In genomic region chr10:133261726-133262325, GRCh38 we compare ENCODE assay signal across 8 cellular contexts. TPM values are rescaled to one million over a fixed set of nuclear protein-coding genes. Genes with fewer than 3 reads are reported as not detected.
DNase-seq lines count a peak whose midpoint lies in the region; ATAC-seq, FAIRE-seq and TF ChIP-seq lines count a peak whose summit lies in the region.

No MANE protein-coding gene starts in this region.

- no peak for TF ChIP-seq CTCF in A549 (IDR thresholded peaks at IDR 0.05)
- no peak for TF ChIP-seq CTCF in right lobe of liver (IDR thresholded peaks at IDR 0.05)

- peak; percentile 21 to 37; a peak in 5 of 6 replicates for ATAC-seq in A549
- ATAC-seq in GM18517 (IDR thresholded peaks at IDR 0.05; ENCODE audit: unreplicated experiment), result peak; percentile 45
- peak; percentile 54 for ATAC-seq in HG02973 (IDR thresholded peaks at IDR 0.05; ENCODE audit: unreplicated experiment)
- ATAC-seq in right lobe of liver, result peak; percentile 79 to 88 (median 82)

- H3K27me3 ChIP-seq in right lobe of liver, result no peaks in the 10 kb centered on the region

- TF ChIP-seq POLR2A in A549 (IDR thresholded peaks at IDR 0.05; ENCODE audit: low read length) (peak; percentile 65), right lobe of liver (IDR thresholded peaks at IDR 0.05) (peak; percentile 46)

- no peak for TF ChIP-seq EP300 in A549 (IDR thresholded peaks at IDR 0.05)

- no peak for FAIRE-seq in A549 (lab: Jason Lieb, UNC)

- intact Hi-C loops in dendritic cell treated with granulocyte-macrophage colony-stimulating factor and Interleukin-4, amounts not matched to agents 40 ng/mL and 50 ng/mL, for 4 days (cut with micrococcal nuclease), result no loop called here
- intact Hi-C loops in right lobe of liver (cut with DNase I), result no loop called here

- H3K4me1 ChIP-seq in A549 (peaks cover 61% of the 10 kb centered on the region), right lobe of liver (peaks cover 0 to 12% (median 0%) of the 10 kb centered on the region in 4 donors)

- H3K27ac Mint-ChIP-seq in dendritic cell treated with granulocyte-macrophage colony-stimulating factor and Interleukin-4, amounts not matched to agents 40 ng/mL and 50 ng/mL, for 4 days, result peak overlapping the region; percentile 100

- H3K9me3 ChIP-seq in A549, result no peaks in the 10 kb centered on the region
- H3K9me3 ChIP-seq in right lobe of liver, result no peaks in the 10 kb centered on the region

- H3K4me3 ChIP-seq in A549 (peak overlapping the region; percentile 89), right lobe of liver (peak overlapping the region; percentile 61 to 76 (median 70))

- TF ChIP-seq RAD21 in A549 (conservative IDR thresholded peaks at IDR 0.05 in 1 of 2, IDR thresholded peaks at IDR 0.05 in 1 of 2), result no peak

- DNase-seq in A549 (ENCODE audit: low read depth in 1 of 2, low spot score in 1 of 2), result peak; percentile 70 to 75
- DNase-seq in NCI-H526 treated with DMSO at 0.1 percent for 48 hours (lab: John Stamatoyannopoulos, UW), result peak; percentile 23
- peak; percentile 88 for DNase-seq in activated CD4-positive, alpha-beta T cell treated with anti-CD3 and anti-CD28 coated beads, Interleukin-2, amount 50 U/mL, for 48 hours
- peak; percentile 92 to 95 (median 94) for DNase-seq in right lobe of liver
- DNase-seq in stimulated activated CD4-positive, alpha-beta T cell treated with anti-CD3 and anti-CD28 coated beads, TNF-alpha, amount 100 ng/mL, for 1 hour (ENCODE audit: low read depth in 3 of 3, low spot score in 1 of 3), result peak; percentile 73 to 77 (median 75)

- H3K4me1 Mint-ChIP-seq in dendritic cell treated with granulocyte-macrophage colony-stimulating factor and Interleukin-4, amounts not matched to agents 40 ng/mL and 50 ng/mL, for 4 days (ENCODE audit: low read depth), result peaks cover 89% of the 10 kb centered on the region

- CTCF ChIA-PET in A549 (lab: Yijun Ruan, JAX), result interaction anchor here (0.9 kb wide), 1 partner anchor 118 kb away, joined by 3 read pairs; no protein-coding TSS in a partner anchor

- H3K4me3 Mint-ChIP-seq in dendritic cell treated with granulocyte-macrophage colony-stimulating factor and Interleukin-4, amounts not matched to agents 40 ng/mL and 50 ng/mL, for 4 days, result peak overlapping the region; percentile 76

- H3K9me3 Mint-ChIP-seq in dendritic cell treated with granulocyte-macrophage colony-stimulating factor and Interleukin-4, amounts not matched to agents 40 ng/mL and 50 ng/mL, for 4 days, result no peaks in the 10 kb centered on the region

- 3% methylated on average over 7 of the region's 79 CpGs for WGBS in A549 (ENCODE audit: missing lambda C conversion rate)
- WGBS in right lobe of liver (ENCODE audit: insufficient coverage, low coverage, low lambda C conversion rate, missing lambda C conversion rate), result 2% methylated on average over 20 of the region's 79 CpGs

- peak overlapping the region; percentile 94 for H3K4me2 ChIP-seq in A549

- POLR2A ChIA-PET in A549 (lab: Yijun Ruan, JAX), result no interaction called here

- H3K36me3 ChIP-seq in right lobe of liver, result no peaks in the 10 kb centered on the region

- no peaks in the 10 kb centered on the region for H3K27me3 Mint-ChIP-seq in dendritic cell treated with granulocyte-macrophage colony-stimulating factor and Interleukin-4, amounts not matched to agents 40 ng/mL and 50 ng/mL, for 4 days

- H3K27ac ChIP-seq in A549 (peak overlapping the region; percentile 99), right lobe of liver (peak overlapping the region; percentile 55 to 87 (median 60))

- peaks cover 42% of the 10 kb centered on the region for H3K36me3 Mint-ChIP-seq in dendritic cell treated with granulocyte-macrophage colony-stimulating factor and Interleukin-4, amounts not matched to agents 40 ng/mL and 50 ng/mL, for 4 days (ENCODE audit: low read depth)

TF ChIP-seq in A549, 52 proteins besides CTCF, POLR2A, EP300 and RAD21:
- no peak for TF ChIP-seq NPAS2 (CRISPR knock-in tag; IDR thresholded peaks at IDR 0.05; ENCODE audit: borderline replicate concordance)
- TF ChIP-seq PHF8 (IDR thresholded peaks at IDR 0.05; ENCODE audit: borderline replicate concordance, low read depth), result peak; percentile 69; the same call in 1 of the 2 replicates
- TF ChIP-seq E2F6 (IDR thresholded peaks at IDR 0.05; ENCODE audit: borderline replicate concordance, low read depth), result 0 out of 2 replicates have a peak, but pooled peaks have one; percentile 55
- TF ChIP-seq JUN (IDR thresholded peaks at IDR 0.05), result peak; percentile 72 to 76; a peak in 3 of 5 replicates
- no peak for TF ChIP-seq FOSB (CRISPR knock-in tag; IDR thresholded peaks at IDR 0.05)
- TF ChIP-seq USF2 (IDR thresholded peaks at IDR 0.05), result no peak
TF ChIP-seq in A549: peak in this region for 3.

RNA-seq across cellular contexts. Expression of gene ADAM8, which starts 14.8 kb away (rescaled TPM):
- 1.4 TPM in 2 replicates for polyA plus RNA-seq in A549 (2011; rRNA removed)
- 2.2 and 4.0 TPM in 2 replicates for polyA plus RNA-seq in A549 (2012; cell fraction: cytosol; rRNA removed)
- 39.8 and 45.3 TPM in 2 replicates for polyA plus RNA-seq in A549 (2012; cell fraction: nucleus; rRNA removed)
- 4.1 to 5.2 TPM (median 4.4 TPM) in 3 replicates for polyA plus RNA-seq in A549 (2017; fragmentation: RNase III; extraction: RNeasy Plus Mini Kit Qiagen cat#74134 plus additional on column Dnase treatment)
- 0.66 and 1.2 TPM in 2 replicates for polyA minus RNA-seq in A549 (2011; rRNA and poly(A)+ RNA removed)
- total RNA-seq in right lobe of liver, result 1 to 10 TPM; 2.6 to 8.8 (median 5.2) TPM

RNA-seq across cellular contexts. Expression of gene VENTX, which starts 24.2 kb away (rescaled TPM):
- not detected in 2 replicates for polyA plus RNA-seq in A549 (2011; rRNA removed)
- not detected in 2 replicates for polyA plus RNA-seq in A549 (2012; cell fraction: cytosol; rRNA removed)
- not detected in 2 replicates for polyA plus RNA-seq in A549 (2012; cell fraction: nucleus; rRNA removed)
- not detected in 3 replicates for polyA plus RNA-seq in A549 (2017; fragmentation: RNase III; extraction: RNeasy Plus Mini Kit Qiagen cat#74134 plus additional on column Dnase treatment)
- polyA minus RNA-seq in A549 (2011; rRNA and poly(A)+ RNA removed), result not detected in 2 replicates
- under 1 TPM; 0.09 to 0.38 (median 0.19) TPM for total RNA-seq in right lobe of liver

RNA-seq across cellular contexts. Expression of gene UTF1, which starts 31.8 kb away (rescaled TPM):
- polyA plus RNA-seq in A549 (2011; rRNA removed), result not detected in 2 replicates
- not detected in 2 replicates for polyA plus RNA-seq in A549 (2012; cell fraction: cytosol; rRNA removed)
- not detected in 2 replicates for polyA plus RNA-seq in A549 (2012; cell fraction: nucleus; rRNA removed)
- polyA plus RNA-seq in A549 (2017; fragmentation: RNase III; extraction: RNeasy Plus Mini Kit Qiagen cat#74134 plus additional on column Dnase treatment), result not detected in 3 replicates
- polyA minus RNA-seq in A549 (2011; rRNA and poly(A)+ RNA removed), result not detected in 2 replicates
- not detected for total RNA-seq in right lobe of liver

RNA-seq across cellular contexts. Expression of gene TUBGCP2, which starts 46.8 kb away (rescaled TPM):
- polyA plus RNA-seq in A549 (2011; rRNA removed), result 44.5 and 44.9 TPM in 2 replicates
- polyA plus RNA-seq in A549 (2012; cell fraction: cytosol; rRNA removed), result 35.7 and 43.6 TPM in 2 replicates
- 68.0 and 91.7 TPM in 2 replicates for polyA plus RNA-seq in A549 (2012; cell fraction: nucleus; rRNA removed)
- 32.5 to 35.0 TPM (median 33.6 TPM) in 3 replicates for polyA plus RNA-seq in A549 (2017; fragmentation: RNase III; extraction: RNeasy Plus Mini Kit Qiagen cat#74134 plus additional on column Dnase treatment)
- 57.5 and 75.3 TPM in 2 replicates for polyA minus RNA-seq in A549 (2011; rRNA and poly(A)+ RNA removed)
- 10 to 100 TPM; 19.6 to 30.0 (median 25.6) TPM for total RNA-seq in right lobe of liver

RNA-seq across cellular contexts. Expression of gene ZNF511, which starts 46.9 kb away (rescaled TPM):
- polyA plus RNA-seq in A549 (2011; rRNA removed) (39.4 and 40.2 TPM in 2 replicates), A549 (2017; fragmentation: RNase III; extraction: RNeasy Plus Mini Kit Qiagen cat#74134 plus additional on column Dnase treatment) (41.1 to 43.6 TPM (median 41.7 TPM) in 3 replicates)
- 95.1 and 97.8 TPM in 2 replicates for polyA plus RNA-seq in A549 (2012; cell fraction: cytosol; rRNA removed)
- 61.6 and 72.9 TPM in 2 replicates for polyA plus RNA-seq in A549 (2012; cell fraction: nucleus; rRNA removed)
- 22.7 and 23.3 TPM in 2 replicates for polyA minus RNA-seq in A549 (2011; rRNA and poly(A)+ RNA removed)
- total RNA-seq in right lobe of liver, result 10 to 100 TPM; 17.4 to 30.2 (median 25.9) TPM

Comparison
In these comparisons a context has a peak if more than half of its experiments do, and no peak if none do; other contexts are left out.
1. Peak in every context shown above with its lines: DNase-seq, ATAC-seq, H3K4me3 ChIP-seq and H3K27ac ChIP-seq.
2. ATAC-seq: peak in every context shown above with its lines; median percentile 82 in right lobe of liver; 54 in HG02973; 45 in GM18517; 29 in A549.
3. DNase-seq: peak in every context shown above with its lines; median percentile 94 in right lobe of liver; 88 in activated CD4-positive, alpha-beta T cell treated with anti-CD3 and anti-CD28 coated beads, Interleukin-2, amount 50 U/mL, for 48 hours; 75 in stimulated activated CD4-positive, alpha-beta T cell treated with anti-CD3 and anti-CD28 coated beads, TNF-alpha, amount 100 ng/mL, for 1 hour; 72 in A549; 23 in NCI-H526 treated with DMSO at 0.1 percent for 48 hours.